ENCODE assay signal across 1 cellular context in genomic region chrX:55161581-55161980, GRCh38.
TF ChIP-seq lines count a peak whose summit lies in the region.

No MANE protein-coding gene starts in this region.

TF ChIP-seq in IMR-90, 13 proteins besides CTCF, POLR2A, EP300 and RAD21 (continued from another document):
- TF ChIP-seq ELK1 (IDR thresholded peaks at IDR 0.05; ENCODE audit: borderline replicate concordance, low read depth, low read length) (no peak), MAFK (IDR thresholded peaks at IDR 0.05; ENCODE audit: low read depth, low read length) (no peak), USF2 (IDR thresholded peaks at IDR 0.05; ENCODE audit: low read depth, low read length) (no peak), RFX5 (IDR thresholded peaks at IDR 0.05; ENCODE audit: low read depth, low read length) (no peak), RCOR1 (IDR thresholded peaks at IDR 0.05; ENCODE audit: insufficient replicate concordance, low read length) (no peak), SMC3 (IDR thresholded peaks at IDR 0.05; ENCODE audit: low read depth, low read length) (no peak), CHD1 (IDR thresholded peaks at IDR 0.05; ENCODE audit: low read depth, low read length) (no peak), MXI1 (IDR thresholded peaks at IDR 0.05; ENCODE audit: borderline replicate concordance, low read depth, low read length) (no peak)
TF ChIP-seq in IMR-90: peak in this region for 0.
